ENCODE assay signal across 29 cellular contexts in the genomic region with DNA sequence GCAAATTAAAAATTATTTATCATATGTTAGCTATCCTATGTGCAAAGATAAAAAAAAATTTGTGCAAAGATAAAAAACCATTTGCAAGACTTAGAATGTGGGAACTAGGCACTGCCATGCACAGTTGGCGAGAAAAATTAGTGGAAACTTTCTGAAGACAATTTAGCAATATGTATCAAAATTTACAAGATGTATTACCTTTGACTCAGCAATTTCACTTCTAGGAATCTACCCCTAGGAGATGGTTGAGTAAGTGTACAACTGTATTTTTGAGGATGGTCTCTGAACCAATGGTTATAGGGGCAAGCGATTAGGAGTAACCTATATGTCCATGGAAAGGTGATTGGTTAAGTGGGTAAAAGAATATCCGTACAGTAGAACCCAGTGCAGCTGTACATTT.
"Had no signal": no experiment of that assay in that cellular context is flagged by ENCODE, and none has a peak within 500 bp of the region (broad histone marks: within the 10 kb centered on the region; RNA-seq: fewer than 3 reads in every experiment).

No MANE protein-coding gene starts in this region.

- H3K36me3 Mint-ChIP-seq: brain had no signal

- DNase-seq: activated CD4-positive, alpha-beta T cell treated with anti-CD3 and anti-CD28 coated beads, Interleukin-2, amount 10 ng/mL, durations not matched to agents 24 days and 14 days; activated CD4-positive, alpha-beta T cell treated with anti-CD3 and anti-CD28 coated beads, Interleukin-2, amount 50 U/mL, for 4 hours; activated CD8-positive, alpha-beta memory T cell treated with anti-CD3 and anti-CD28 coated beads, Interleukin-2, amount 50 U/mL, for 4 hours; activated gamma-delta T cell treated with Interleukin-2 at 50 U/mL for 16 hours; activated naive CD4-positive, alpha-beta T cell treated with anti-CD3 and anti-CD28 coated beads for 36 hours; activated naive CD8-positive, alpha-beta T cell treated with anti-CD3 and anti-CD28 coated beads, Interleukin-2, amount 50 U/mL, for 24 hours; activated T-cell treated with anti-CD3 and anti-CD28 coated beads for 4 hours; activated T-cell treated with anti-CD3 and anti-CD28 coated beads, Interleukin-2, amount 50 U/mL, for 4 hours; anterior cingulate cortex; caudate nucleus; cerebellar nuclear complex; Karpas-422; KBM-7; NCI-H1105; NCI-H1417 treated with DMSO at 0.1 percent for 48 hours; NCI-H1694; NCI-H1930; NCI-H2081 treated with DMSO at 0.1 percent for 48 hours; NCI-H345; NCI-H524 treated with DMSO at 0.1 percent for 48 hours; Peyer's patch; RPMI8226; SIG-M5 had no signal

- H3K27me3 ChIP-seq: Peyer's patch had no signal

- H3K27me3 Mint-ChIP-seq: brain had no signal

- H3K27ac Mint-ChIP-seq: activated CD4-positive, alpha-beta T cell treated with anti-CD3 and anti-CD28 coated beads, Interleukin-2, amount 10 ng/mL, durations not matched to agents 24 days and 14 days; activated naive CD4-positive, alpha-beta T cell treated with anti-CD3 and anti-CD28 coated beads for 36 hours; activated naive CD4-positive, alpha-beta T cell treated with anti-CD3 and anti-CD28 coated beads, Interleukin-2, amount 50 U/mL, for 72 hours; activated naive CD8-positive, alpha-beta T cell treated with anti-CD3 and anti-CD28 coated beads, Interleukin-2, amount 50 U/mL, for 24 hours; activated T-helper 1 cell treated with anti-CD3 and anti-CD28 coated beads, Interleukin-12 subunit alpha, Interleukin-12 subunit beta, Interleukin-2, Interleukin-4 antibody, amounts not matched to agents 30 ng/mL and 10 ng/mL and 1 ng/mL, durations not matched to agents 14 hours and 24 hours and 36 hours; brain; T-helper 1 cell treated with Interleukin-12 subunit alpha and Interleukin-12 subunit beta and Interleukin-4 antibody, amounts not matched to agents 30 μg/mL and 1 μg/mL, for 36 hours; T-helper 2 cell treated with Interferon-gamma antibody and Interleukin-4, amounts not matched to agents 5 μg/mL and 100 μg/mL, for 36 hours had no signal

- H3K4me1 Mint-ChIP-seq: activated CD4-positive, alpha-beta T cell treated with anti-CD3 and anti-CD28 coated beads, Interleukin-2, amount 10 ng/mL, durations not matched to agents 24 days and 14 days had no signal

- H3K4me3 ChIP-seq: Peyer's patch had no signal

- H3K9me3 Mint-ChIP-seq: activated naive CD4-positive, alpha-beta T cell treated with anti-CD3 and anti-CD28 coated beads for 36 hours; activated naive CD4-positive, alpha-beta T cell treated with anti-CD3 and anti-CD28 coated beads, Interleukin-2, amount 50 U/mL, for 72 hours; activated naive CD8-positive, alpha-beta T cell treated with anti-CD3 and anti-CD28 coated beads, Interleukin-2, amount 50 U/mL, for 24 hours; activated T-cell treated with anti-CD3 and anti-CD28 coated beads, Interleukin-2, amount 50 U/mL, for 4 hours; activated T-helper 1 cell treated with anti-CD3 and anti-CD28 coated beads, Interleukin-12 subunit alpha, Interleukin-12 subunit beta, Interleukin-2, Interleukin-4 antibody, amounts not matched to agents 30 ng/mL and 10 ng/mL and 1 ng/mL, durations not matched to agents 14 hours and 24 hours and 36 hours; brain; T-helper 1 cell treated with Interleukin-12 subunit alpha and Interleukin-12 subunit beta and Interleukin-4 antibody, amounts not matched to agents 30 μg/mL and 1 μg/mL, for 36 hours; T-helper 2 cell treated with Interferon-gamma antibody and Interleukin-4, amounts not matched to agents 5 μg/mL and 100 μg/mL, for 36 hours had no signal

- H3K9me3 ChIP-seq: Peyer's patch had no signal

- ATAC-seq: activated naive CD8-positive, alpha-beta T cell treated with anti-CD3 and anti-CD28 coated beads, Interleukin-2, amount 50 U/mL, for 24 hours; Right ventricle myocardium inferior had no signal

- H3K36me3 ChIP-seq: Peyer's patch had no signal

- H3K4me1 ChIP-seq: Peyer's patch had no signal

- H3K4me3 Mint-ChIP-seq: activated CD4-positive, alpha-beta T cell treated with anti-CD3 and anti-CD28 coated beads, Interleukin-2, amount 10 ng/mL, durations not matched to agents 24 days and 14 days; activated naive CD4-positive, alpha-beta T cell treated with anti-CD3 and anti-CD28 coated beads for 36 hours; activated naive CD8-positive, alpha-beta T cell treated with anti-CD3 and anti-CD28 coated beads, Interleukin-2, amount 50 U/mL, for 24 hours; activated T-cell treated with anti-CD3 and anti-CD28 coated beads, Interleukin-2, amount 50 U/mL, for 4 hours; activated T-helper 1 cell treated with anti-CD3 and anti-CD28 coated beads, Interleukin-12 subunit alpha, Interleukin-12 subunit beta, Interleukin-2, Interleukin-4 antibody, amounts not matched to agents 30 ng/mL and 10 ng/mL and 1 ng/mL, durations not matched to agents 14 hours and 24 hours and 36 hours; brain; T-helper 1 cell treated with Interleukin-12 subunit alpha and Interleukin-12 subunit beta and Interleukin-4 antibody, amounts not matched to agents 30 μg/mL and 1 μg/mL, for 36 hours; T-helper 2 cell treated with Interferon-gamma antibody and Interleukin-4, amounts not matched to agents 5 μg/mL and 100 μg/mL, for 36 hours had no signal

- H3K27ac ChIP-seq: Peyer's patch had no signal
